ENCODE assay signal across 2 cellular contexts in the genomic region with DNA sequence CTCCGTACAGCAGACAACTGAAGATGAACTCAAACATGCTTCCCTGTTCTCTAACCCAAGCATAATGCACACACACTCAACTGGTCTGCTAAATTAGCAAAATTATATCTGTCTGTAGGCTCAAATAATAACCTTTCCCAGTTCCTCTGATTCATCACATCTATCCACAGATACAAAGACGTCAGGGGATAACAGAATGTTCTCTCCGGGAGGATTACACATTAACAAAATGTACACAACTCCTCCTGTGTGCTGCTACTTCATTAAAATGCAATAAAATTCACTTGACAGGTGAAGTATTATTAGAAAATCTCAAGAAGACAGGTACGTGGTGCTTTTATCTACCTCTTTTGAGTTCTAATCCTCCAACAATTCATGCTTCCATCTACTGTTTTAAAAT.
TF ChIP-seq lines count a peak whose summit lies in the region.

No MANE protein-coding gene starts in this region.

TF ChIP-seq in IMR-90, 13 proteins besides CTCF, POLR2A, EP300 and RAD21:
- no peak for TF ChIP-seq SMC3 (IDR thresholded peaks at IDR 0.05; ENCODE audit: low read depth, low read length)
- TF ChIP-seq BHLHE40 (IDR thresholded peaks at IDR 0.05; ENCODE audit: low read depth, low read length), result no peak
- TF ChIP-seq MAZ (IDR thresholded peaks at IDR 0.05; ENCODE audit: borderline replicate concordance, low read depth, low read length), result no peak
- TF ChIP-seq RCOR1 (IDR thresholded peaks at IDR 0.05; ENCODE audit: insufficient replicate concordance, low read length), result no peak
- TF ChIP-seq MAFK (IDR thresholded peaks at IDR 0.05; ENCODE audit: low read depth, low read length), result no peak
- TF ChIP-seq, protein P1, sequence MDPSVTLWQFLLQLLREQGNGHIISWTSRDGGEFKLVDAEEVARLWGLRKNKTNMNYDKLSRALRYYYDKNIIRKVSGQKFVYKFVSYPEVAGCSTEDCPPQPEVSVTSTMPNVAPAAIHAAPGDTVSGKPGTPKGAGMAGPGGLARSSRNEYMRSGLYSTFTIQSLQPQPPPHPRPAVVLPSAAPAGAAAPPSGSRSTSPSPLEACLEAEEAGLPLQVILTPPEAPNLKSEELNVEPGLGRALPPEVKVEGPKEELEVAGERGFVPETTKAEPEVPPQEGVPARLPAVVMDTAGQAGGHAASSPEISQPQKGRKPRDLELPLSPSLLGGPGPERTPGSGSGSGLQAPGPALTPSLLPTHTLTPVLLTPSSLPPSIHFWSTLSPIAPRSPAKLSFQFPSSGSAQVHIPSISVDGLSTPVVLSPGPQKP (IDR thresholded peaks at IDR 0.05; ENCODE audit: borderline replicate concordance, low read depth, low read length), result no peak
- TF ChIP-seq FOS (IDR thresholded peaks at IDR 0.05; ENCODE audit: low read depth, low read length), result no peak
- TF ChIP-seq, protein P2, sequence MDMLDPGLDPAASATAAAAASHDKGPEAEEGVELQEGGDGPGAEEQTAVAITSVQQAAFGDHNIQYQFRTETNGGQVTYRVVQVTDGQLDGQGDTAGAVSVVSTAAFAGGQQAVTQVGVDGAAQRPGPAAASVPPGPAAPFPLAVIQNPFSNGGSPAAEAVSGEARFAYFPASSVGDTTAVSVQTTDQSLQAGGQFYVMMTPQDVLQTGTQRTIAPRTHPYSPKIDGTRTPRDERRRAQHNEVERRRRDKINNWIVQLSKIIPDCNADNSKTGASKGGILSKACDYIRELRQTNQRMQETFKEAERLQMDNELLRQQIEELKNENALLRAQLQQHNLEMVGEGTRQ (IDR thresholded peaks at IDR 0.05; ENCODE audit: low read depth, low read length), result no peak
- no peak for TF ChIP-seq MXI1 (IDR thresholded peaks at IDR 0.05; ENCODE audit: borderline replicate concordance, low read depth, low read length)
- no peak for TF ChIP-seq NFE2L2 (IDR thresholded peaks at IDR 0.05; ENCODE audit: low read depth, low read length)

TF ChIP-seq in HepG2, 621 proteins besides CTCF, POLR2A, EP300 and RAD21:
- no peak for TF ChIP-seq ZNF317 (CRISPR knock-in tag; IDR thresholded peaks at IDR 0.05)
- TF ChIP-seq, protein P3, sequence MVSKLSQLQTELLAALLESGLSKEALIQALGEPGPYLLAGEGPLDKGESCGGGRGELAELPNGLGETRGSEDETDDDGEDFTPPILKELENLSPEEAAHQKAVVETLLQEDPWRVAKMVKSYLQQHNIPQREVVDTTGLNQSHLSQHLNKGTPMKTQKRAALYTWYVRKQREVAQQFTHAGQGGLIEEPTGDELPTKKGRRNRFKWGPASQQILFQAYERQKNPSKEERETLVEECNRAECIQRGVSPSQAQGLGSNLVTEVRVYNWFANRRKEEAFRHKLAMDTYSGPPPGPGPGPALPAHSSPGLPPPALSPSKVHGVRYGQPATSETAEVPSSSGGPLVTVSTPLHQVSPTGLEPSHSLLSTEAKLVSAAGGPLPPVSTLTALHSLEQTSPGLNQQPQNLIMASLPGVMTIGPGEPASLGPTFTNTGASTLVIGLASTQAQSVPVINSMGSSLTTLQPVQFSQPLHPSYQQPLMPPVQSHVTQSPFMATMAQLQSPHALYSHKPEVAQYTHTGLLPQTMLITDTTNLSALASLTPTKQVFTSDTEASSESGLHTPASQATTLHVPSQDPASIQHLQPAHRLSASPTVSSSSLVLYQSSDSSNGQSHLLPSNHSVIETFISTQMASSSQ (IDR thresholded peaks at IDR 0.05; ENCODE audit: low read depth), result peak; percentile 23; the same call in 1 of the 2 replicates
- TF ChIP-seq, protein P3 (CRISPR knock-in tag; IDR thresholded peaks at IDR 0.05; ENCODE audit: borderline replicate concordance), result no peak
